15 cellular contexts compared by ENCODE assay signal in genomic region chr6:97177905-97178304, GRCh38.
"Had no signal": no experiment of that assay in that cellular context is flagged by ENCODE, and none has a peak within 500 bp of the region (broad histone marks: within the 10 kb centered on the region; RNA-seq: fewer than 3 reads in every experiment).

No MANE protein-coding gene starts in this region.

- H3K27ac Mint-ChIP-seq: activated naive CD4-positive, alpha-beta T cell treated with anti-CD3 and anti-CD28 coated beads for 36 hours; activated naive CD8-positive, alpha-beta T cell treated with anti-CD3 and anti-CD28 coated beads, Interleukin-2, amount 50 U/mL, for 24 hours; activated T-helper 17 cell treated with anti-CD3 and anti-CD28 coated beads, Interleukin-2, amount 50 U/mL, for 72 hours; stimulated activated memory B cell treated with anti-CD40 and anti-IgM and Interleukin-4, amounts not matched to agents 10 μg/mL and 1 μg/mL and 100 μg/mL, for 72 hours; T-cell had no signal

- H3K9me3 ChIP-seq: ascending aorta, colonic mucosa, esophagus muscularis mucosa had no signal

- H3K27me3 Mint-ChIP-seq: activated naive CD8-positive, alpha-beta T cell treated with anti-CD3 and anti-CD28 coated beads, Interleukin-2, amount 50 U/mL, for 24 hours; activated T-helper 17 cell treated with anti-CD3 and anti-CD28 coated beads, Interleukin-2, amount 50 U/mL, for 72 hours; stimulated activated memory B cell treated with anti-CD40 and anti-IgM and Interleukin-4, amounts not matched to agents 10 μg/mL and 1 μg/mL and 100 μg/mL, for 72 hours; T-cell had no signal

- H3K79me2 ChIP-seq: hepatocyte had no signal

- H2AFZ ChIP-seq: hepatocyte had no signal

- H3K27ac ChIP-seq: ascending aorta, colonic mucosa, esophagus muscularis mucosa, hepatocyte had no signal

- DNase-seq: activated CD4-positive, alpha-beta T cell treated with anti-CD3 and anti-CD28 coated beads for 1 hour; activated CD4-positive, alpha-beta T cell treated with anti-CD3 and anti-CD28 coated beads, Interleukin-2, amount 50 U/mL, for 48 hours; activated naive CD4-positive, alpha-beta T cell treated with anti-CD3 and anti-CD28 coated beads for 36 hours; activated naive CD8-positive, alpha-beta T cell treated with anti-CD3 and anti-CD28 coated beads, Interleukin-2, amount 50 U/mL, for 24 hours; caudate nucleus; colonic mucosa; mesendoderm; stimulated activated CD4-positive, alpha-beta T cell treated with anti-CD3 and anti-CD28 coated beads, Interleukin-2, amount 100 ng/mL, for 48 hours; T-cell; T-helper 9 cell had no signal

- H3K4me1 ChIP-seq: ascending aorta, colonic mucosa, esophagus muscularis mucosa had no signal

- H3K4me1 Mint-ChIP-seq: activated naive CD8-positive, alpha-beta T cell treated with anti-CD3 and anti-CD28 coated beads, Interleukin-2, amount 50 U/mL, for 24 hours; activated T-helper 17 cell treated with anti-CD3 and anti-CD28 coated beads, Interleukin-2, amount 50 U/mL, for 72 hours; stimulated activated memory B cell treated with anti-CD40 and anti-IgM and Interleukin-4, amounts not matched to agents 10 μg/mL and 1 μg/mL and 100 μg/mL, for 72 hours; T-cell had no signal

- H3K27me3 ChIP-seq: ascending aorta, colonic mucosa, esophagus muscularis mucosa, hepatocyte had no signal

- H3K9me3 Mint-ChIP-seq: activated naive CD4-positive, alpha-beta T cell treated with anti-CD3 and anti-CD28 coated beads for 36 hours; activated naive CD8-positive, alpha-beta T cell treated with anti-CD3 and anti-CD28 coated beads, Interleukin-2, amount 50 U/mL, for 24 hours; activated T-helper 17 cell treated with anti-CD3 and anti-CD28 coated beads, Interleukin-2, amount 50 U/mL, for 72 hours; T-cell had no signal

- H3K36me3 ChIP-seq: ascending aorta, colonic mucosa had no signal

- H3K4me3 ChIP-seq: ascending aorta, colonic mucosa, esophagus muscularis mucosa, hepatocyte had no signal

- ATAC-seq: activated naive CD8-positive, alpha-beta T cell treated with anti-CD3 and anti-CD28 coated beads, Interleukin-2, amount 50 U/mL, for 24 hours; activated T-helper 17 cell treated with anti-CD3 and anti-CD28 coated beads, Interleukin-2, amount 50 U/mL, for 72 hours; stimulated activated memory B cell treated with anti-CD40 and anti-IgM and Interleukin-4, amounts not matched to agents 10 μg/mL and 1 μg/mL and 100 μg/mL, for 72 hours; T-cell had no signal

- H3K4me2 ChIP-seq: hepatocyte had no signal

- H3K4me3 Mint-ChIP-seq: activated naive CD4-positive, alpha-beta T cell treated with anti-CD3 and anti-CD28 coated beads for 36 hours; activated naive CD8-positive, alpha-beta T cell treated with anti-CD3 and anti-CD28 coated beads, Interleukin-2, amount 50 U/mL, for 24 hours; activated T-helper 17 cell treated with anti-CD3 and anti-CD28 coated beads, Interleukin-2, amount 50 U/mL, for 72 hours; stimulated activated memory B cell treated with anti-CD40 and anti-IgM and Interleukin-4, amounts not matched to agents 10 μg/mL and 1 μg/mL and 100 μg/mL, for 72 hours; T-cell had no signal
